ENCODE assay signal across 16 cellular contexts in genomic region chr6:5537967-5538366, GRCh38.
DNase-seq lines count a peak whose midpoint lies in the region; ATAC-seq and TF ChIP-seq lines count a peak whose summit lies in the region.
"Had no signal": no experiment of that assay in that cellular context is flagged by ENCODE, and none has a peak within 500 bp of the region (broad histone marks: within the 10 kb centered on the region; RNA-seq: fewer than 3 reads in every experiment).

No MANE protein-coding gene starts in this region.

- ATAC-seq in SK-N-SH treated with all-trans-retinoic acid at 6 μM for 48 hours = peak; percentile 86
- ATAC-seq: heart left ventricle; natural killer cell treated with Interleukin-12 subunit alpha and Interleukin-12 subunit beta and Interleukin-15 and Interleukin-18, amount 100 ng/mL, for 72 hours had no signal

- peak; percentile 28 for DNase-seq in GM04504 (ENCODE audit: low read depth)
- peak; percentile 88 for DNase-seq in fibroblast of peridontal ligament (ENCODE audit: extremely low read depth)
- peak; percentile 31 for DNase-seq in stromal cell of bone marrow (ENCODE audit: low read depth)
- DNase-seq in SHP77 (lab: John Stamatoyannopoulos, UW) = no peak
- no peak for DNase-seq in Kasumi-1 (lab: John Stamatoyannopoulos, UW)
- DNase-seq in GDM1 (lab: John Stamatoyannopoulos, UW) = no peak
- DNase-seq: activated CD4-positive, alpha-beta T cell treated with anti-CD3 and anti-CD28 coated beads, Interleukin-2, amount 50 U/mL, for 4 hours; activated naive CD4-positive, alpha-beta T cell treated with Interleukin-2 at 50 U/mL for 16 hours; heart left ventricle; mesendoderm; NCI-H1436; Peyer's patch; stimulated activated CD4-positive, alpha-beta T cell treated with anti-CD3 and anti-CD28 coated beads, Interleukin-2, amount 100 ng/mL, for 48 hours; substantia nigra had no signal

TF ChIP-seq in SK-N-SH treated with all-trans-retinoic acid at 6 μM for 48 hours, 23 proteins besides CTCF, POLR2A, EP300 and RAD21:
- no peak for TF ChIP-seq SNAI2 (CRISPR knock-in tag; IDR thresholded peaks at IDR 0.05)

Comparison
In these comparisons a context has a peak if more than half of its experiments do, and no peak if none do; other contexts are left out.
1. DNase-seq: peak in GM04504 (single experiment), fibroblast of peridontal ligament (single experiment) and stromal cell of bone marrow (single experiment); none in SHP77 (0 of 2), Kasumi-1 (0 of 2) and GDM1 (single experiment).